In the genomic region with DNA sequence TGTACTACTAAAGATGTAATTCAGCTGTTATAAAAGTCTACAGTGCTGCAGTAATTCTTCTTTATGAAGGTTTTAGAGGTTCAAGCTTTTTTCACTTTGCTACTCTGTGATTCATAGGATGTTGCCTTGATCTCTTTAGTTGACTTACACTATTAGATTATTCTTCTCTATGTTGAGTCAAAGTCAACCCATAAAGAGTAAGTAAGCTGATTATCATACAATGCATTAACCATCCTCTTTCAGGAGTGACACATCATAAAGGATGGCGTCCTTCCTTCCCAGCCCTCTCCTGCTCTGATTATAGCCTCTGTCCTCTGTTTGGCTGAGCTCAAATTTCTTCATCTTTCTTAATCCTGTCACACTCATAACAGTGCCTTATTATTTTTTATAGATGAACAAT, we compare ENCODE assay signal across 29 cellular contexts. TPM values are rescaled to one million over a fixed set of nuclear protein-coding genes. Genes with fewer than 3 reads are reported as not detected.
"Had no signal": no experiment of that assay in that cellular context is flagged by ENCODE, and none has a peak within 500 bp of the region (broad histone marks: within the 10 kb centered on the region; RNA-seq: fewer than 3 reads in every experiment).

No MANE protein-coding gene starts in this region.

- ATAC-seq: heart right ventricle; left cardiac atrium; left ventricle myocardium superior; lower lobe of right lung; natural killer cell; pancreas; sciatic nerve; stimulated activated naive CD8-positive, alpha-beta T cell treated with anti-CD3 and anti-CD28 coated beads, Interleukin-15, amount 100 ng/mL, for 72 hours had no signal

- DNase-seq: dorsolateral prefrontal cortex; effector CD4-positive, alpha-beta T cell; foreskin fibroblast; glutamatergic neuron; heart right ventricle; hippocampal formation; left cardiac atrium; left ventricle myocardium superior; lower lobe of right lung; natural killer cell; pancreas; stimulated activated CD4-positive, alpha-beta T cell treated with anti-CD3 and anti-CD28 coated beads, Interleukin-12 subunit alpha, Interleukin-12 subunit beta, amount 100 ng/mL, for 4 hours; stimulated activated CD4-positive, alpha-beta T cell treated with anti-CD3 and anti-CD28 coated beads, Interleukin-1b, Interleukin-23, amount 100 ng/mL, for 48 hours; stimulated activated CD4-positive, alpha-beta T cell treated with anti-CD3 and anti-CD28 coated beads, Interleukin-4, amount 100 ng/mL, for 1 hour; stimulated activated CD8-positive, alpha-beta memory T cell treated with anti-CD3 and anti-CD28 coated beads, Interleukin-4, amount 100 ng/mL, for 48 hours; stimulated activated naive CD4-positive, alpha-beta T cell; stimulated activated naive CD8-positive, alpha-beta T cell treated with anti-CD3 and anti-CD28 coated beads, Interleukin-15, amount 100 ng/mL, for 72 hours had no signal

- H3K4me3 ChIP-seq: dorsolateral prefrontal cortex, heart right ventricle, lower lobe of right lung, pancreas, smooth muscle cell, suprapubic skin, vagina had no signal

- H3K27me3 ChIP-seq: dorsolateral prefrontal cortex, heart right ventricle, pancreas, suprapubic skin, vagina had no signal

- H3K36me3 ChIP-seq: heart right ventricle, lower lobe of right lung, pancreas, suprapubic skin, vagina had no signal

- FAIRE-seq: colon, islet of Langerhans, pancreas had no signal

RNA-seq across cellular contexts. Expression of gene DYNAP, which starts 29.2 kb away (rescaled TPM):
- total RNA-seq: dorsolateral prefrontal cortex, heart right ventricle, kidney epithelial cell, left cardiac atrium, left ventricle myocardium superior, lower lobe of right lung, mesenteric fat pad, natural killer cell, omental fat pad, pancreas, posterior vena cava, pulmonary artery endothelial cell, sciatic nerve, smooth muscle cell, suprapubic skin, ureter, vagina had no signal
